20 cellular contexts compared by ENCODE assay signal in the genomic region with DNA sequence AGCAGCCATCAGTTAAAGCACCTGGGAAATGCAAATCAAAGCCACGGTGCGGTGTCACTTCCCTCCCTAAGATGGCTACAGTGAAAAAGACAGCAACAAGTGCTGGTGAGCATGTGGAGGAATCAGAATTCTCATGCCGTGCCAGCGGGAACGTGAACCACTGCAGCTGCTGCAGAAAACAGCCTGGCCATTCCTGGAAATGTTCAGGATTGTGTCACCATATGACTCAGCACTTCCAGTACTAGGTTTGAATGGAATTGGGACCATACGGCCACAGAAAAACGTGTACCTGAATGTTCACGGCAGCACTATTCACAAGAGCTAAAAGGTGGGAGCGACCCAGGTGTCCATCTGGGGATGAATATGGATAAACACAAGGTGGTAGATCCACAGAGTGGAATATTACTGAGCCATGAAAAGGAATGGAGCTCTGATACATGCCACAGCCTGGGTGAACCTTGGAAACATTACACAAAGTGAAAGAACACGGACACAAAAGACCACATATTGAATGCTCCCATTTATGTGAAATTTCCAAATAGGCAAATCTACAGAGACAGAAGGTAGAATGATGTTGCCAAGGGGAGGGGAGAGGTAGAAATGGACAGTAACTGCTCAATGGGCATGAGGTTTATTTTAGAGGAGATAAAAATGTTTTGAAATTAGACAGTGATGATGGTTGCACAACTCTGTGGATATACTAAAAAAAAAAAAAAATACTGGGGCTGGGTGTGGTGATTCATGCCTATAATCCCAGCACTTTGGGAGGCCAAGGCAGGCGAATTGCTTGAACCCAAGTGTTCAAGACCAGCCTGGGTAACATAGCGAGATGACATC.
DNase-seq lines count a peak whose midpoint lies in the region; ATAC-seq and TF ChIP-seq lines count a peak whose summit lies in the region.
"Had no signal": no experiment of that assay in that cellular context is flagged by ENCODE, and none has a peak within 500 bp of the region (broad histone marks: within the 10 kb centered on the region; RNA-seq: fewer than 3 reads in every experiment).

No MANE protein-coding gene starts in this region.

- ATAC-seq in GM21367 (IDR thresholded peaks at IDR 0.05; ENCODE audit: unreplicated experiment), result no peak
- ATAC-seq: gastrocnemius medialis had no signal

- no peaks in the 10 kb centered on the region for H3K36me3 Mint-ChIP-seq in CD14-positive monocyte

- intact Hi-C loops in CD14-positive monocyte (cut with micrococcal nuclease), result no loop called here

- DNase-seq in Daoy (ENCODE audit: low read depth) (peak; percentile 77), HT1080 (ENCODE audit: low read depth) (peak; percentile 55), astrocyte of the hippocampus (ENCODE audit: low read depth, low spot score) (peak; percentile 44), myocyte (ENCODE audit: low read depth) (peak; percentile 69), NOMO-1 treated with dmso at 0.1 percent for 144 hours (lab: John Stamatoyannopoulos, UW; ENCODE audit: unreplicated experiment) (no peak), CD14-positive monocyte (ENCODE audit: low spot score) (no peak), RPMI8226 (no peak)
- DNase-seq: activated CD4-positive, CD25-positive, alpha-beta regulatory T cell treated with anti-CD3 and anti-CD28 coated beads, Interleukin-2, amount 50 U/mL, for 72 hours; activated CD8-positive, alpha-beta memory T cell treated with anti-CD3 and anti-CD28 coated beads, Interleukin-2, amount 50 U/mL, for 4 hours; activated naive CD4-positive, alpha-beta T cell; CD4-positive, alpha-beta T cell; effector CD8-positive, alpha-beta T cell; gastrocnemius medialis; naive B cell; NCI-H1105 treated with DMSO at 0.1 percent for 48 hours; NCI-H2227 treated with DMSO at 0.1 percent for 48 hours; SHP77 treated with DMSO at 0.1 percent for 48 hours; substantia nigra; T-helper 2 cell had no signal

- no peak for TF ChIP-seq CTCF in CD14-positive monocyte (IDR thresholded peaks at IDR 0.05)

- peaks cover 7 to 40% (median 19%) of the 10 kb centered on the region in 7 donors for H3K9me3 Mint-ChIP-seq in CD14-positive monocyte
- H3K9me3 Mint-ChIP-seq: CD4-positive, alpha-beta T cell had no signal

- H3K27ac Mint-ChIP-seq in CD14-positive monocyte, result no peak overlapping the region
- H3K27ac Mint-ChIP-seq: CD4-positive, alpha-beta T cell; naive B cell had no signal

- peaks cover 26 to 49% (median 32%) of the 10 kb centered on the region in 3 donors for H3K27me3 Mint-ChIP-seq in CD14-positive monocyte (ENCODE audit: low read depth in 3 of 3)

- H3K4me3 Mint-ChIP-seq in CD14-positive monocyte, result no peak overlapping the region
- H3K4me3 Mint-ChIP-seq: CD4-positive, alpha-beta T cell had no signal

- no peaks in the 10 kb centered on the region for H3K4me1 Mint-ChIP-seq in CD14-positive monocyte

Comparison
In these comparisons a context has a peak if more than half of its experiments do, and no peak if none do; other contexts are left out.
1. DNase-seq: peak in Daoy (single experiment), HT1080 (single experiment), astrocyte of the hippocampus (single experiment) and myocyte (single experiment); none in NOMO-1 treated with dmso at 0.1 percent for 144 hours (single experiment), CD14-positive monocyte (single experiment) and RPMI8226 (single experiment).